In genomic region chr2:232416521-232417470, GRCh38 we compare ENCODE assay signal across 1 cellular context.
TF ChIP-seq lines count a peak whose summit lies in the region.

No MANE protein-coding gene starts in this region.

TF ChIP-seq in K562, 482 proteins besides CTCF, POLR2A, EP300 and RAD21:
- no peak for TF ChIP-seq SAP30 (IDR thresholded peaks at IDR 0.05; ENCODE audit: borderline replicate concordance, insufficient read depth, low read depth, low read length, poor library complexity, severe bottlenecking)
- TF ChIP-seq NR2C2 (CRISPR knock-in tag; IDR thresholded peaks at IDR 0.05), result peak; percentile 73
- peak; percentile 70 for TF ChIP-seq NR2C2 (tag; IDR thresholded peaks at IDR 0.05)
- no peak for TF ChIP-seq ZNF586 (CRISPR knock-in tag; conservative IDR thresholded peaks at IDR 0.05)
- no peak for TF ChIP-seq ZBED1 (IDR thresholded peaks at IDR 0.05)
- no peak for TF ChIP-seq ETS2 (tag; IDR thresholded peaks at IDR 0.05; ENCODE audit: borderline replicate concordance, poor library complexity, severe bottlenecking)
- TF ChIP-seq CEBPB (tag; IDR thresholded peaks at IDR 0.05), result no peak
- no peak for TF ChIP-seq PRMT5 (CRISPR knock-in tag; IDR thresholded peaks at IDR 0.05)
- no peak for TF ChIP-seq ZBTB26 (CRISPR knock-in tag; IDR thresholded peaks at IDR 0.05)
- no peak for TF ChIP-seq THRAP3 (IDR thresholded peaks at IDR 0.05; ENCODE audit: borderline replicate concordance)
- peak; percentile 80 for TF ChIP-seq NR2C1 (IDR thresholded peaks at IDR 0.05)
- TF ChIP-seq NR2C1 (tag; IDR thresholded peaks at IDR 0.05), result peak; percentile 87
- no peak for TF ChIP-seq NCOR1 (IDR thresholded peaks at IDR 0.05)
- no peak for TF ChIP-seq PATZ1 (CRISPR knock-in tag; IDR thresholded peaks at IDR 0.05; ENCODE audit: borderline replicate concordance)
